1 cellular context compared by ENCODE assay signal in genomic region chr13:48532473-48533206, GRCh38.
A peak's percentile ranks its signal among the peaks of the same experiment; 100 is the strongest.
TF ChIP-seq lines count a peak whose summit lies in the region.

Gene RCBTB2, minus strand, starts transcription at chr13:48533080. Its CDS starts 11,141 bp downstream, at chr13:48521939.

TF ChIP-seq in HepG2, 621 proteins besides CTCF, POLR2A, EP300 and RAD21 (continued from another document):
- TF ChIP-seq IKZF5 (CRISPR knock-in tag; IDR thresholded peaks at IDR 0.05) (peak; percentile 66; the same call in 1 of the 2 replicates), NCOR1 (IDR thresholded peaks at IDR 0.05; ENCODE audit: borderline replicate concordance, low read length) (no peak), ZNF367 (CRISPR knock-in tag; IDR thresholded peaks at IDR 0.05; ENCODE audit: borderline replicate concordance) (peak; percentile 94; the same call in 1 of the 2 replicates), ZNF501 (CRISPR knock-in tag; IDR thresholded peaks at IDR 0.05) (peak; percentile 71), ZNF556 (CRISPR knock-in tag; IDR thresholded peaks at IDR 0.05; ENCODE audit: borderline replicate concordance) (0 out of 2 replicates have a peak, but pooled peaks have one; percentile 16), MLX (CRISPR knock-in tag; IDR thresholded peaks at IDR 0.05) (peak; percentile 48; the same call in 1 of the 2 replicates), CSRNP2 (CRISPR knock-in tag; conservative IDR thresholded peaks at IDR 0.05; ENCODE audit: low read depth) (no peak), ZNF430 (CRISPR knock-in tag; IDR thresholded peaks at IDR 0.05) (peak; percentile 84; the same call in 1 of the 2 replicates), TCF7 (IDR thresholded peaks at IDR 0.05; ENCODE audit: low read depth) (no peak), GRHL1 (CRISPR knock-in tag; conservative IDR thresholded peaks at IDR 0.05) (no peak), HNF1B (CRISPR knock-in tag; IDR thresholded peaks at IDR 0.05) (peak; percentile 68; the same call in 1 of the 2 replicates), ZNF441 (CRISPR knock-in tag; IDR thresholded peaks at IDR 0.05; ENCODE audit: borderline replicate concordance) (0 out of 2 replicates have a peak, but pooled peaks have one; percentile 76), ASH2L (IDR thresholded peaks at IDR 0.05; ENCODE audit: insufficient read length, low read depth, low read length) (peak; percentile 86), ZNF704 (CRISPR knock-in tag; IDR thresholded peaks at IDR 0.05; ENCODE audit: borderline replicate concordance) (peak; percentile 80; the same call in 1 of the 2 replicates), MTERF4 (CRISPR knock-in tag; IDR thresholded peaks at IDR 0.05) (no peak), PITX1 (CRISPR knock-in tag; IDR thresholded peaks at IDR 0.05) (peak; percentile 71), SP2 (CRISPR knock-in tag; IDR thresholded peaks at IDR 0.05) (0 out of 2 replicates have a peak, but pooled peaks have one; percentile 17), JARID2 (CRISPR knock-in tag; IDR thresholded peaks at IDR 0.05; ENCODE audit: insufficient replicate concordance) (peak; percentile 71), ZHX2 (IDR thresholded peaks at IDR 0.05; ENCODE audit: low read depth) (no peak), ZHX2 (CRISPR knock-in tag; IDR thresholded peaks at IDR 0.05; ENCODE audit: borderline replicate concordance) (no peak; the same call in 1 of the 2 replicates), NFKB2 (CRISPR knock-in tag; IDR thresholded peaks at IDR 0.05; ENCODE audit: borderline replicate concordance) (peak; percentile 96; the same call in 1 of the 2 replicates), FLYWCH1 (CRISPR knock-in tag; IDR thresholded peaks at IDR 0.05) (no peak), PHF21A (CRISPR knock-in tag; IDR thresholded peaks at IDR 0.05) (0 out of 2 replicates have a peak, but pooled peaks have one; percentile 66), SMC3 (IDR thresholded peaks at IDR 0.05; ENCODE audit: low read length) (no peak), TSC22D2 (CRISPR knock-in tag; IDR thresholded peaks at IDR 0.05; ENCODE audit: borderline replicate concordance) (peak; percentile 43; the same call in 1 of the 2 replicates), CENPT (CRISPR knock-in tag; IDR thresholded peaks at IDR 0.05; ENCODE audit: low read depth) (no peak), ZBTB38 (CRISPR knock-in tag; IDR thresholded peaks at IDR 0.05) (peak; percentile 67; the same call in 1 of the 2 replicates), THAP9 (CRISPR knock-in tag; IDR thresholded peaks at IDR 0.05; ENCODE audit: borderline replicate concordance) (peak; percentile 42; the same call in 1 of the 2 replicates), ZNF777 (CRISPR knock-in tag; IDR thresholded peaks at IDR 0.05) (peak; percentile 73; the same call in 1 of the 2 replicates), MTA1 (CRISPR knock-in tag; IDR thresholded peaks at IDR 0.05; ENCODE audit: borderline replicate concordance) (peak; percentile 80; the same call in 1 of the 2 replicates)
TF ChIP-seq in HepG2: peak in this region for 303.
